In the genomic region with DNA sequence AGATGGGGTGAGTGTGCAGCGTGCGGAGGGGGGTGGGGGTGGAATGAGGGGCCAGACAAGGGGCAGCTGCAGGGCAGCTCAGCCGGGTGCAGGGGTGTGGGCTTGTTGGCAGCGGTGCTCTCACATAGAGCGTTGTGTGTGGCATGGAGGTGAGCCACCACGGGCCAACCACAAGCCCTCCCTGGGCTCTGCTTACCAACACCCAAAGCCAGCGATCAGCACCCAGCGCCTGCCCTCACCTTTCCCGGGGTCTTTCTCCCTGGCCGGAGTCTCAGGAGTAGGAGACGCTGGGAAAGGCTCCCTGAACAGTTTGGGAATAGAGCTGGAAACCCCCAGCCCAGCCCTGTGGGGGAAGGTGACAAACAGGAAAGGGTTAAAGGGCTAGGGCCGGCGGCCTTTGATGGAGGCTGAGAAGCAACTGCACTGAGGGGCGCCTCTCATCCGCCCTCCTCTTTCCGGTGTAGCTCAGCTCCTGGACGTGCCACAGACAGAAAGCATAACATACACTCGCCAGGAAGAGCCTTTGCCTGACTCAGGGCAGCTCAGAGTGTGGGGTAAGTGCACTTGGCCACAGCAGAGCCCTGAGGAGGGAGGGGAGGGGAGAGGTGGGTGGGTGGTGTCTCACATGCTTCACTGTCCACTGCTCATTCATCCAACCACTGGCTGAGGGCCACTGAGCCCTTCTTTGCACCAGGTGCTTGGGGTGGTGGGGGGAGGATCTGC, we compare ENCODE assay signal across 8 cellular contexts. TPM values are rescaled to one million over a fixed set of nuclear protein-coding genes. Genes with fewer than 3 reads are reported as not detected.
DNase-seq lines count a peak whose midpoint lies in the region; ATAC-seq and TF ChIP-seq lines count a peak whose summit lies in the region.

No MANE protein-coding gene starts in this region.

- peak overlapping the region; percentile 62 to 63 for H3K4me3 ChIP-seq in gastroesophageal sphincter

- H3K27me3 ChIP-seq in gastroesophageal sphincter, result peaks cover 23% of the 10 kb centered on the region

- no peak for TF ChIP-seq POLR2A in gastroesophageal sphincter (IDR thresholded peaks at IDR 0.05)

- peaks cover 41% of the 10 kb centered on the region for H3K27me3 Mint-ChIP-seq in progenitor cell of endocrine pancreas

- peaks cover 10% of the 10 kb centered on the region for H3K4me1 Mint-ChIP-seq in progenitor cell of endocrine pancreas (ENCODE audit: low read depth)

- H3K9me3 Mint-ChIP-seq in progenitor cell of endocrine pancreas (ENCODE audit: low read depth), result no peaks in the 10 kb centered on the region

- TF ChIP-seq EP300 in gastroesophageal sphincter (IDR thresholded peaks at IDR 0.05), result no peak

- H3K36me3 Mint-ChIP-seq in progenitor cell of endocrine pancreas (ENCODE audit: insufficient read depth), result peaks cover 2% of the 10 kb centered on the region

- H3K4me1 ChIP-seq in gastroesophageal sphincter, result peaks cover 0 to 38% (median 9%) of the 10 kb centered on the region in 3 donors

- peak overlapping the region in 3 of 4 donors; percentile 18 to 62 (median 37) for H3K27ac ChIP-seq in gastroesophageal sphincter

- DNase-seq in EH (ENCODE audit: low read depth), result peak; percentile 85
- DNase-seq in NCI-H2029 (lab: John Stamatoyannopoulos, UW), result peak; percentile 11
- peak; percentile 68 to 75 for DNase-seq in activated T-cell treated with anti-CD3 and anti-CD28 coated beads, Interleukin-2, amount 50 U/mL, for 48 hours
- no peak for DNase-seq in progenitor cell of endocrine pancreas (ENCODE audit: low spot score, unreplicated experiment)
- no peak for DNase-seq in midbrain (lab: John Stamatoyannopoulos, UW)

- H3K9me3 ChIP-seq in gastroesophageal sphincter, result no peaks in the 10 kb centered on the region

- no peak for TF ChIP-seq CTCF in gastroesophageal sphincter (IDR thresholded peaks at IDR 0.05)
- no peak for TF ChIP-seq CTCF in progenitor cell of endocrine pancreas (IDR thresholded peaks at IDR 0.05; ENCODE audit: unreplicated experiment)

- H3K27ac Mint-ChIP-seq in progenitor cell of endocrine pancreas, result no peak overlapping the region

- H3K36me3 ChIP-seq in gastroesophageal sphincter, result peaks cover 0 to 14% of the 10 kb centered on the region in 2 donors

- H3K4me3 Mint-ChIP-seq in progenitor cell of endocrine pancreas (ENCODE audit: low read depth), result peak overlapping the region; percentile 68

- ATAC-seq in GM21737 (IDR thresholded peaks at IDR 0.05; ENCODE audit: unreplicated experiment), result peak; percentile 26
- ATAC-seq in gastroesophageal sphincter, result peak; percentile 42
- no peak for ATAC-seq in GM19328 (IDR thresholded peaks at IDR 0.05; ENCODE audit: unreplicated experiment)

- 0% methylated on average over 3 of the region's 18 CpGs; no CpG with 5 or more reads in 1 of the 2 donors for WGBS in gastroesophageal sphincter (ENCODE audit: low coverage in 1 of 2), 2 donors

RNA-seq across cellular contexts. Expression of a gene that starts 0.6 kb away (rescaled TPM):
- total RNA-seq in gastroesophageal sphincter, result 1 to 10 TPM; 2.2 to 3.9 (median 2.7) TPM
- total RNA-seq in progenitor cell of endocrine pancreas, result 5.1 and 6.4 TPM in 2 replicates

RNA-seq across cellular contexts. Expression of a gene that starts 36.5 kb away (rescaled TPM):
- total RNA-seq in gastroesophageal sphincter, result 10 to 100 TPM in 2 of 4 donors, 1 to 10 TPM in 2; 6.2 to 23.3 (median 8.5) TPM
- 7.0 and 7.9 TPM in 2 replicates for total RNA-seq in progenitor cell of endocrine pancreas

Comparison
In these comparisons a context has a peak if more than half of its experiments do, and no peak if none do; other contexts are left out.
1. DNase-seq: peak in EH (single experiment), NCI-H2029 (single experiment) and activated T-cell treated with anti-CD3 and anti-CD28 coated beads, Interleukin-2, amount 50 U/mL, for 48 hours (2 of 2); none in progenitor cell of endocrine pancreas (single experiment) and midbrain (single experiment).